1 cellular context compared by ENCODE assay signal in the genomic region with DNA sequence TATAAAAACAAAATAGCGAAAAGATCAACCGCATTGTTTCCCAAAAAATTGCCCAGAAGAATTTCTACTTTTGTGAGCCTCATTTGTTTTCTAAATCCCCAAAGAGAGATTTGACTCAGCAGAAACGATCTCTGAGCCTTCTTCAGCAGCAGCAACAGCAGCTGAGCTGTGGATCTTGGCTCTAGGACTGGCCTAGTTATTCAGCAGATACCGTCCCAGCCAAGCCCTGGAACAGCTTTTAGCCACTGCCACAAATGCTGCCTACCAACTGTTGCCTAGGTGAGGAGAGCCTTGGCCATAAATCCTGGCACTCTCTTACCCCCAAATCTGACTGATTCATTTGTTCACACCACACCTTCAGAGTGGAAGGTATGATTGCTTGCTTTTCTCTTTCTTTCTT.
TF ChIP-seq lines count a peak whose summit lies in the region.

No MANE protein-coding gene starts in this region.

TF ChIP-seq in HCT116, 20 proteins besides CTCF, POLR2A, EP300 and RAD21 (continued from another document):
- TF ChIP-seq, protein P1, sequence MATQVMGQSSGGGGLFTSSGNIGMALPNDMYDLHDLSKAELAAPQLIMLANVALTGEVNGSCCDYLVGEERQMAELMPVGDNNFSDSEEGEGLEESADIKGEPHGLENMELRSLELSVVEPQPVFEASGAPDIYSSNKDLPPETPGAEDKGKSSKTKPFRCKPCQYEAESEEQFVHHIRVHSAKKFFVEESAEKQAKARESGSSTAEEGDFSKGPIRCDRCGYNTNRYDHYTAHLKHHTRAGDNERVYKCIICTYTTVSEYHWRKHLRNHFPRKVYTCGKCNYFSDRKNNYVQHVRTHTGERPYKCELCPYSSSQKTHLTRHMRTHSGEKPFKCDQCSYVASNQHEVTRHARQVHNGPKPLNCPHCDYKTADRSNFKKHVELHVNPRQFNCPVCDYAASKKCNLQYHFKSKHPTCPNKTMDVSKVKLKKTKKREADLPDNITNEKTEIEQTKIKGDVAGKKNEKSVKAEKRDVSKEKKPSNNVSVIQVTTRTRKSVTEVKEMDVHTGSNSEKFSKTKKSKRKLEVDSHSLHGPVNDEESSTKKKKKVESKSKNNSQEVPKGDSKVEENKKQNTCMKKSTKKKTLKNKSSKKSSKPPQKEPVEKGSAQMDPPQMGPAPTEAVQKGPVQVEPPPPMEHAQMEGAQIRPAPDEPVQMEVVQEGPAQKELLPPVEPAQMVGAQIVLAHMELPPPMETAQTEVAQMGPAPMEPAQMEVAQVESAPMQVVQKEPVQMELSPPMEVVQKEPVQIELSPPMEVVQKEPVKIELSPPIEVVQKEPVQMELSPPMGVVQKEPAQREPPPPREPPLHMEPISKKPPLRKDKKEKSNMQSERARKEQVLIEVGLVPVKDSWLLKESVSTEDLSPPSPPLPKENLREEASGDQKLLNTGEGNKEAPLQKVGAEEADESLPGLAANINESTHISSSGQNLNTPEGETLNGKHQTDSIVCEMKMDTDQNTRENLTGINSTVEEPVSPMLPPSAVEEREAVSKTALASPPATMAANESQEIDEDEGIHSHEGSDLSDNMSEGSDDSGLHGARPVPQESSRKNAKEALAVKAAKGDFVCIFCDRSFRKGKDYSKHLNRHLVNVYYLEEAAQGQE (IDR thresholded peaks at IDR 0.05; ENCODE audit: low read depth): no peak
- TF ChIP-seq POLR2AphosphoS5 (IDR thresholded peaks at IDR 0.05; ENCODE audit: low read depth, low read length) (no peak), ZFX (IDR thresholded peaks at IDR 0.05) (no peak), EZH2 (IDR thresholded peaks at IDR 0.05) (no peak), EZH2phosphoT487 (IDR thresholded peaks at IDR 0.05; ENCODE audit: borderline replicate concordance) (no peak), SP1 (IDR thresholded peaks at IDR 0.05; ENCODE audit: low read depth) (no peak), CBX3 (IDR thresholded peaks at IDR 0.05; ENCODE audit: low read depth) (no peak; the same call in 1 of the 2 replicates), CEBPB (IDR thresholded peaks at IDR 0.05; ENCODE audit: low read depth) (no peak), MAX (IDR thresholded peaks at IDR 0.05) (no peak), JUND (IDR thresholded peaks at IDR 0.05) (no peak)
